In the genomic region with DNA sequence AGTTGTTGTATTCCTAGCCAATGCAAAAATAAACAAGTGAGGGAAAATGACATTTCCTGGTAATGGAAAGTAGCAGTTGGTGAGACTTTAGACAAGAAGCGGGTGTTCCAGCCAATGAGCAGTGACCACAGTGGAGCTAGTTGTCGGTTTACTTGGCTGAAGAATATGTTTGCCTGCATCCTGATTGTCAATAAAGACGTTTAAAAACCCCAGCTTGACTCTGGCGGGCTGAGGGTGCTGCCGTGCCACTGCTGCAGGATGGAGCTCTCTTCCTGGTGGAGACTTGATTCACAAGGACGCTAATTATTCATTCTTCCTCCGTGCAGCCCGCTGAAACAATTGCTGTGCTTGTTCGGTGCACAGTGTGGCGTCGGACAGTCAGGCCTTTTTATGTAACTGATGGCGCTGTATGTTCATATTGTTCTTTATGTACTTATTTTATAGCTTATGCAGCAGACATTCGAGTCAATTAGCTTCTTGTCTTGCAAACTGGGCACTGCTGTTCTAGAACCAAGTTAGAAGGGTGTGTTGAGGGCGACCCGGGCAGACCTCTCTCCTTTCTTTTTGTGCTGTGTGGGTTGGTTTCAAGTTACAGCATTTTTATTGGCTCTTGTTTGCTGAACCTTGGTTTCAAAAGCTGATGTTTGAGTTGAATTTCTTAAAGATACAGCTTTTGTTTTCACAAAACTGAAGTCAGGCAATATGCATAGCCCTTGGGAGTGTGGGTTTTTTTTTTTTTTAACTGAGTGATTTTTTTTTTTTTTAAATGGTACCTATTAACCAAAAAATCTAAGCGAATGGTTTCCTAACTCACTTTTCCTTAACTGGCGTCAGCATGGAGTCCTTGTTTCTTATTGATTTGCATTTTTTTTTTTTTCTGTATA, we compare ENCODE assay signal across 8 cellular contexts.
DNase-seq lines count a peak whose midpoint lies in the region; ATAC-seq, FAIRE-seq and TF ChIP-seq lines count a peak whose summit lies in the region.

No MANE protein-coding gene starts in this region.

- no peak for FAIRE-seq in A549 (lab: Jason Lieb, UNC)

- H3K27ac Mint-ChIP-seq in WTC11, result peak overlapping the region; percentile 99

- H3K4me3 ChIP-seq in A549, result peak overlapping the region; percentile 39

- H3K4me2 ChIP-seq in A549, result peak overlapping the region; percentile 88

- TF ChIP-seq CTCF in A549 (IDR thresholded peaks at IDR 0.05) (no peak), WTC11 (IDR thresholded peaks at IDR 0.05) (no peak)

- no peaks in the 10 kb centered on the region for H3K9me3 ChIP-seq in A549

- peak overlapping the region; percentile 79 for H3K4me3 Mint-ChIP-seq in WTC11

- no peaks in the 10 kb centered on the region for H3K36me3 Mint-ChIP-seq in WTC11

- no peaks in the 10 kb centered on the region for H3K27me3 Mint-ChIP-seq in WTC11 (ENCODE audit: low read depth)

- CTCF ChIA-PET in A549 (lab: Yijun Ruan, JAX) (interaction anchor here (0.6 to 1.5 kb wide), 9 partner anchors 10 to 539 kb away, joined by 3 to 6 read pairs (median 3); no protein-coding TSS in a partner anchor), WTC11 (lab: Charles Lee) (interaction anchor here (0.6 to 1.3 kb wide), 11 partner anchors 14 to 497 kb away, joined by 3 to 7 read pairs (median 4); no protein-coding TSS in a partner anchor)

- TF ChIP-seq POLR2A in A549 (IDR thresholded peaks at IDR 0.05; ENCODE audit: low read length), result no peak

- peaks cover 89% of the 10 kb centered on the region for H3K4me1 Mint-ChIP-seq in WTC11

- DNase-seq in A549 (ENCODE audit: low read depth in 1 of 2, low spot score in 1 of 2), result peak in 1 of 2 experiments; percentile 59
- DNase-seq in M059J (ENCODE audit: low read depth), result peak; percentile 82
- no peak for DNase-seq in WTC11 (ENCODE audit: low spot score)
- peak; percentile 62 for DNase-seq in glomerular visceral epithelial cell (ENCODE audit: extremely low spot score)
- peak; percentile 38 for DNase-seq in occipital lobe (lab: John Stamatoyannopoulos, UW)
- DNase-seq in SKM-1 (lab: John Stamatoyannopoulos, UW; ENCODE audit: unreplicated experiment), result no peak

- POLR2A ChIA-PET in A549 (lab: Yijun Ruan, JAX), result no interaction called here
- POLR2A ChIA-PET in WTC11 (lab: Charles Lee), result interaction anchor here (0.5 to 1.7 kb wide), 5 partner anchors 8 to 272 kb away, joined by 3 to 5 read pairs (median 3); no protein-coding TSS in a partner anchor

- peak; percentile 72 to 82 for ATAC-seq in A549
- ATAC-seq in GM18511 (IDR thresholded peaks at IDR 0.05; ENCODE audit: unreplicated experiment), result peak; percentile 86
- ATAC-seq in WTC11, result peak; percentile 80
- ATAC-seq in HG03175 (IDR thresholded peaks at IDR 0.05; ENCODE audit: unreplicated experiment), result no peak

- no peaks in the 10 kb centered on the region for H3K9me3 Mint-ChIP-seq in WTC11

- H3K27ac ChIP-seq in A549, result peak overlapping the region; percentile 61 to 76

- TF ChIP-seq RAD21 in A549 (conservative IDR thresholded peaks at IDR 0.05 in 1 of 2, IDR thresholded peaks at IDR 0.05 in 1 of 2), result no peak

- no peak for TF ChIP-seq EP300 in A549 (IDR thresholded peaks at IDR 0.05)

- peaks cover 78% of the 10 kb centered on the region for H3K4me1 ChIP-seq in A549

- WGBS in A549 (ENCODE audit: missing lambda C conversion rate), result 13% methylated on average over 17 of the region's 17 CpGs

TF ChIP-seq in A549, 52 proteins besides CTCF, POLR2A, EP300 and RAD21:
- TF ChIP-seq, protein P1, sequence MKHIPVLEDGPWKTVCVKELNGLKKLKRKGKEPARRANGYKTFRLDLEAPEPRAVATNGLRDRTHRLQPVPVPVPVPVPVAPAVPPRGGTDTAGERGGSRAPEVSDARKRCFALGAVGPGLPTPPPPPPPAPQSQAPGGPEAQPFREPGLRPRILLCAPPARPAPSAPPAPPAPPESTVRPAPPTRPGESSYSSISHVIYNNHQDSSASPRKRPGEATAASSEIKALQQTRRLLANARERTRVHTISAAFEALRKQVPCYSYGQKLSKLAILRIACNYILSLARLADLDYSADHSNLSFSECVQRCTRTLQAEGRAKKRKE (CRISPR knock-in tag; IDR thresholded peaks at IDR 0.05; ENCODE audit: low read depth), result no peak
- TF ChIP-seq FOSL2 (IDR thresholded peaks at IDR 0.05) (no peak), FOSL2 (CRISPR knock-in tag; IDR thresholded peaks at IDR 0.05) (no peak), CBX2 (IDR thresholded peaks at IDR 0.05; ENCODE audit: borderline replicate concordance, low read depth) (no peak), FOSB (CRISPR knock-in tag; IDR thresholded peaks at IDR 0.05) (no peak), SMC3 (IDR thresholded peaks at IDR 0.05) (no peak), HDAC2 (IDR thresholded peaks at IDR 0.05) (no peak), RCOR1 (IDR thresholded peaks at IDR 0.05; ENCODE audit: low read depth, low read length) (no peak), ZFP36 (IDR thresholded peaks at IDR 0.05; ENCODE audit: borderline replicate concordance, partially characterized antibody) (no peak)
- TF ChIP-seq, protein P2, sequence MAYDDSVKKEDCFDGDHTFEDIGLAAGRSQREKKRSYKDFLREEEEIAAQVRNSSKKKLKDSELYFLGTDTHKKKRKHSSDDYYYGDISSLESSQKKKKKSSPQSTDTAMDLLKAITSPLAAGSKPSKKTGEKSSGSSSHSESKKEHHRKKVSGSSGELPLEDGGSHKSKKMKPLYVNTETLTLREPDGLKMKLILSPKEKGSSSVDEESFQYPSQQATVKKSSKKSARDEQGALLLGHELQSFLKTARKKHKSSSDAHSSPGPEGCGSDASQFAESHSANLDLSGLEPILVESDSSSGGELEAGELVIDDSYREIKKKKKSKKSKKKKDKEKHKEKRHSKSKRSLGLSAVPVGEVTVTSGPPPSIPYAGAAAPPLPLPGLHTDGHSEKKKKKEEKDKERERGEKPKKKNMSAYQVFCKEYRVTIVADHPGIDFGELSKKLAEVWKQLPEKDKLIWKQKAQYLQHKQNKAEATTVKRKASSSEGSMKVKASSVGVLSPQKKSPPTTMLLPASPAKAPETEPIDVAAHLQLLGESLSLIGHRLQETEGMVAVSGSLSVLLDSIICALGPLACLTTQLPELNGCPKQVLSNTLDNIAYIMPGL (CRISPR knock-in tag; IDR thresholded peaks at IDR 0.05; ENCODE audit: borderline replicate concordance), result no peak
- TF ChIP-seq, protein P3, sequence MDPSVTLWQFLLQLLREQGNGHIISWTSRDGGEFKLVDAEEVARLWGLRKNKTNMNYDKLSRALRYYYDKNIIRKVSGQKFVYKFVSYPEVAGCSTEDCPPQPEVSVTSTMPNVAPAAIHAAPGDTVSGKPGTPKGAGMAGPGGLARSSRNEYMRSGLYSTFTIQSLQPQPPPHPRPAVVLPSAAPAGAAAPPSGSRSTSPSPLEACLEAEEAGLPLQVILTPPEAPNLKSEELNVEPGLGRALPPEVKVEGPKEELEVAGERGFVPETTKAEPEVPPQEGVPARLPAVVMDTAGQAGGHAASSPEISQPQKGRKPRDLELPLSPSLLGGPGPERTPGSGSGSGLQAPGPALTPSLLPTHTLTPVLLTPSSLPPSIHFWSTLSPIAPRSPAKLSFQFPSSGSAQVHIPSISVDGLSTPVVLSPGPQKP (IDR thresholded peaks at IDR 0.05; ENCODE audit: low read depth, low read length), result no peak

TF ChIP-seq in WTC11, 78 proteins besides CTCF, POLR2A, EP300 and RAD21 (continues in another document):
- TF ChIP-seq, protein P4, sequence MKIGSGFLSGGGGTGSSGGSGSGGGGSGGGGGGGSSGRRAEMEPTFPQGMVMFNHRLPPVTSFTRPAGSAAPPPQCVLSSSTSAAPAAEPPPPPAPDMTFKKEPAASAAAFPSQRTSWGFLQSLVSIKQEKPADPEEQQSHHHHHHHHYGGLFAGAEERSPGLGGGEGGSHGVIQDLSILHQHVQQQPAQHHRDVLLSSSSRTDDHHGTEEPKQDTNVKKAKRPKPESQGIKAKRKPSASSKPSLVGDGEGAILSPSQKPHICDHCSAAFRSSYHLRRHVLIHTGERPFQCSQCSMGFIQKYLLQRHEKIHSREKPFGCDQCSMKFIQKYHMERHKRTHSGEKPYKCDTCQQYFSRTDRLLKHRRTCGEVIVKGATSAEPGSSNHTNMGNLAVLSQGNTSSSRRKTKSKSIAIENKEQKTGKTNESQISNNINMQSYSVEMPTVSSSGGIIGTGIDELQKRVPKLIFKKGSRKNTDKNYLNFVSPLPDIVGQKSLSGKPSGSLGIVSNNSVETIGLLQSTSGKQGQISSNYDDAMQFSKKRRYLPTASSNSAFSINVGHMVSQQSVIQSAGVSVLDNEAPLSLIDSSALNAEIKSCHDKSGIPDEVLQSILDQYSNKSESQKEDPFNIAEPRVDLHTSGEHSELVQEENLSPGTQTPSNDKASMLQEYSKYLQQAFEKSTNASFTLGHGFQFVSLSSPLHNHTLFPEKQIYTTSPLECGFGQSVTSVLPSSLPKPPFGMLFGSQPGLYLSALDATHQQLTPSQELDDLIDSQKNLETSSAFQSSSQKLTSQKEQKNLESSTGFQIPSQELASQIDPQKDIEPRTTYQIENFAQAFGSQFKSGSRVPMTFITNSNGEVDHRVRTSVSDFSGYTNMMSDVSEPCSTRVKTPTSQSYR (CRISPR knock-in tag; IDR thresholded peaks at IDR 0.05), result no peak
- TF ChIP-seq, protein P5, sequence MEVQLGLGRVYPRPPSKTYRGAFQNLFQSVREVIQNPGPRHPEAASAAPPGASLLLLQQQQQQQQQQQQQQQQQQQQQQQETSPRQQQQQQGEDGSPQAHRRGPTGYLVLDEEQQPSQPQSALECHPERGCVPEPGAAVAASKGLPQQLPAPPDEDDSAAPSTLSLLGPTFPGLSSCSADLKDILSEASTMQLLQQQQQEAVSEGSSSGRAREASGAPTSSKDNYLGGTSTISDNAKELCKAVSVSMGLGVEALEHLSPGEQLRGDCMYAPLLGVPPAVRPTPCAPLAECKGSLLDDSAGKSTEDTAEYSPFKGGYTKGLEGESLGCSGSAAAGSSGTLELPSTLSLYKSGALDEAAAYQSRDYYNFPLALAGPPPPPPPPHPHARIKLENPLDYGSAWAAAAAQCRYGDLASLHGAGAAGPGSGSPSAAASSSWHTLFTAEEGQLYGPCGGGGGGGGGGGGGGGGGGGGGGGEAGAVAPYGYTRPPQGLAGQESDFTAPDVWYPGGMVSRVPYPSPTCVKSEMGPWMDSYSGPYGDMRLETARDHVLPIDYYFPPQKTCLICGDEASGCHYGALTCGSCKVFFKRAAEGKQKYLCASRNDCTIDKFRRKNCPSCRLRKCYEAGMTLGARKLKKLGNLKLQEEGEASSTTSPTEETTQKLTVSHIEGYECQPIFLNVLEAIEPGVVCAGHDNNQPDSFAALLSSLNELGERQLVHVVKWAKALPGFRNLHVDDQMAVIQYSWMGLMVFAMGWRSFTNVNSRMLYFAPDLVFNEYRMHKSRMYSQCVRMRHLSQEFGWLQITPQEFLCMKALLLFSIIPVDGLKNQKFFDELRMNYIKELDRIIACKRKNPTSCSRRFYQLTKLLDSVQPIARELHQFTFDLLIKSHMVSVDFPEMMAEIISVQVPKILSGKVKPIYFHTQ (CRISPR knock-in tag; IDR thresholded peaks at IDR 0.05), result no peak
- TF ChIP-seq TEAD1 (CRISPR knock-in tag; IDR thresholded peaks at IDR 0.05) (0 out of 2 replicates have a peak, but pooled peaks have one; percentile 51), CREM (CRISPR knock-in tag; IDR thresholded peaks at IDR 0.05) (0 out of 2 replicates have a peak, but pooled peaks have one; percentile 35), GABPB1 (CRISPR knock-in tag; IDR thresholded peaks at IDR 0.05) (peak; percentile 14; the same call in 1 of the 2 replicates)

Comparison
In these comparisons a context has a peak if more than half of its experiments do, and no peak if none do; other contexts are left out.
1. DNase-seq: peak in M059J (single experiment), glomerular visceral epithelial cell (single experiment) and occipital lobe (single experiment); none in WTC11 (single experiment) and SKM-1 (single experiment).